ENCODE assay signal across 24 cellular contexts in the genomic region with DNA sequence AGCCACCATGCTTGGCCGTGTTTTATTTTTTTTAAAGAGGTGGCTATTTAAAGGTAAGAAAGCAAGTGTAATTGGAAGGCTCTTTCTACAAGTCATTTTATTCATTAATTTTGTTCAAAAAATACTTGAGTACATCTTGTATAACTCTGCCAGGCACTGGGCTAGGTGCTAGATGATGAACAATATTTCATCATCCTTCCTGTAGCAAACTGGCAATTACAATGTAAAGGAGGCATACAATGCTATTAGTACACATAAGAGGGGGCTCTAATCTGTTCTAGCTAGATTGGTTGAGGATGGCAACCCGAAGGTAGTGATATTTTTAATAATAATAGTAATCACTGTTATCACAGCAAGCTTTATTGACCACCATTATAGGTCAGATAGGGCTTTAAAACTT.
DNase-seq lines count a peak whose midpoint lies in the region; ATAC-seq and TF ChIP-seq lines count a peak whose summit lies in the region.
"Had no signal": no experiment of that assay in that cellular context is flagged by ENCODE, and none has a peak within 500 bp of the region (broad histone marks: within the 10 kb centered on the region; RNA-seq: fewer than 3 reads in every experiment).

No MANE protein-coding gene starts in this region.

- H3K4me3 Mint-ChIP-seq in activated naive CD4-positive, alpha-beta T cell treated with anti-CD3 and anti-CD28 coated beads for 36 hours = peak overlapping the region; percentile 51
- H3K4me3 Mint-ChIP-seq in activated B cell treated with CpG ODN at 0.5 μM for 24 hours = no peak overlapping the region
- H3K4me3 Mint-ChIP-seq in stimulated activated naive CD8-positive, alpha-beta T cell treated with anti-CD3 and anti-CD28 coated beads, Interleukin-15, amount 100 ng/mL, for 72 hours = peak overlapping the region in 1 of 2 donors; percentile 53
- H3K4me3 Mint-ChIP-seq: brain, CD14-positive monocyte, nephron progenitor cell had no signal

- peaks cover 62% of the 10 kb centered on the region for H3K4me1 Mint-ChIP-seq in activated naive CD4-positive, alpha-beta T cell treated with anti-CD3 and anti-CD28 coated beads for 36 hours (ENCODE audit: low read depth)
- peaks cover 55% of the 10 kb centered on the region for H3K4me1 Mint-ChIP-seq in activated B cell treated with CpG ODN at 0.5 μM for 24 hours
- peaks cover 38% of the 10 kb centered on the region for H3K4me1 Mint-ChIP-seq in stimulated activated naive CD8-positive, alpha-beta T cell treated with anti-CD3 and anti-CD28 coated beads, Interleukin-15, amount 100 ng/mL, for 72 hours
- H3K4me1 Mint-ChIP-seq: brain, nephron progenitor cell had no signal

- CTCF ChIA-PET in activated naive CD4-positive, alpha-beta T cell treated with anti-CD3 and anti-CD28 coated beads for 36 hours (lab: Charles Lee) = interaction anchor here (1.0 to 4.1 kb wide), 7 partner anchors 9 to 120 kb away, joined by 3 to 32 read pairs (median 4); no protein-coding TSS in a partner anchor
- CTCF ChIA-PET in activated B cell treated with CpG ODN at 0.5 μM for 24 hours (lab: Charles Lee) = interaction anchor here (0.6 to 1.2 kb wide), 2 partner anchors 10 kb away, joined by 3 to 5 read pairs; no protein-coding TSS in a partner anchor

- H3K4me1 ChIP-seq in DND-41 (ENCODE audit: insufficient read depth, low read length) = peaks cover 35% of the 10 kb centered on the region

- H3K79me2 ChIP-seq in DND-41 (ENCODE audit: insufficient read depth, low read length) = peaks cover 100% of the 10 kb centered on the region

- H3K27me3 Mint-ChIP-seq in activated naive CD4-positive, alpha-beta T cell treated with anti-CD3 and anti-CD28 coated beads for 36 hours (ENCODE audit: low read depth) = no peaks in the 10 kb centered on the region
- H3K27me3 Mint-ChIP-seq in activated B cell treated with CpG ODN at 0.5 μM for 24 hours = no peaks in the 10 kb centered on the region
- no peaks in the 10 kb centered on the region for H3K27me3 Mint-ChIP-seq in stimulated activated naive CD8-positive, alpha-beta T cell treated with anti-CD3 and anti-CD28 coated beads, Interleukin-15, amount 100 ng/mL, for 72 hours

- H3K9me3 Mint-ChIP-seq in activated naive CD4-positive, alpha-beta T cell treated with anti-CD3 and anti-CD28 coated beads for 36 hours = no peaks in the 10 kb centered on the region
- H3K9me3 Mint-ChIP-seq in activated B cell treated with CpG ODN at 0.5 μM for 24 hours = no peaks in the 10 kb centered on the region
- no peaks in the 10 kb centered on the region for H3K9me3 Mint-ChIP-seq in stimulated activated naive CD8-positive, alpha-beta T cell treated with anti-CD3 and anti-CD28 coated beads, Interleukin-15, amount 100 ng/mL, for 72 hours
- H3K9me3 Mint-ChIP-seq: CD14-positive monocyte had no signal

- H4K20me1 ChIP-seq in DND-41 (ENCODE audit: insufficient read depth, low read length) = peaks cover 75% of the 10 kb centered on the region

- intact Hi-C loops in activated naive CD4-positive, alpha-beta T cell treated with anti-CD3 and anti-CD28 coated beads for 36 hours (cut with micrococcal nuclease) = no loop called here
- intact Hi-C loops in activated B cell treated with CpG ODN at 0.5 μM for 24 hours (cut with micrococcal nuclease) = no loop called here

- no peak for DNase-seq in activated naive CD4-positive, alpha-beta T cell treated with anti-CD3 and anti-CD28 coated beads for 36 hours
- no peak for DNase-seq in activated naive CD4-positive, alpha-beta T cell treated with anti-CD3 and anti-CD28 coated beads, Interleukin-2, amount 50 U/mL, for 16 hours
- DNase-seq in DND-41 (no peak), activated B cell treated with CpG ODN at 0.5 μM for 24 hours (no peak)
- DNase-seq in stimulated activated naive CD8-positive, alpha-beta T cell treated with anti-CD3 and anti-CD28 coated beads, Interleukin-15, amount 100 ng/mL, for 72 hours = no peak
- DNase-seq: adrenal gland, cerebellar nuclear complex, hippocampal formation, left cardiac atrium, mucosa of descending colon, NCI-H1092, NCI-H187 treated with DMSO at 0.1 percent for 48 hours, NCI-H2171 treated with DMSO at 0.1 percent for 48 hours, NCI-H510A treated with DMSO at 0.1 percent for 48 hours, nephron progenitor cell, SIG-M5, transverse colon had no signal

- peak overlapping the region; percentile 28; the same call in 1 of the 2 replicates for H3K27ac ChIP-seq in DND-41 (ENCODE audit: low read length)
- H3K27ac ChIP-seq: adrenal gland, gastroesophageal sphincter had no signal

- H3K36me3 Mint-ChIP-seq in activated naive CD4-positive, alpha-beta T cell treated with anti-CD3 and anti-CD28 coated beads for 36 hours (ENCODE audit: low read depth) = peaks cover 51% of the 10 kb centered on the region
- H3K36me3 Mint-ChIP-seq in activated B cell treated with CpG ODN at 0.5 μM for 24 hours (ENCODE audit: low read depth) = peaks cover 55% of the 10 kb centered on the region

- no peak overlapping the region for H3K27ac Mint-ChIP-seq in activated naive CD4-positive, alpha-beta T cell treated with anti-CD3 and anti-CD28 coated beads for 36 hours
- peak overlapping the region; percentile 61 for H3K27ac Mint-ChIP-seq in activated B cell treated with CpG ODN at 0.5 μM for 24 hours
- no peak overlapping the region for H3K27ac Mint-ChIP-seq in stimulated activated naive CD8-positive, alpha-beta T cell treated with anti-CD3 and anti-CD28 coated beads, Interleukin-15, amount 100 ng/mL, for 72 hours
- H3K27ac Mint-ChIP-seq: brain, nephron progenitor cell had no signal

- TF ChIP-seq CTCF in DND-41 (IDR thresholded peaks at IDR 0.05; ENCODE audit: borderline replicate concordance, extremely low read depth, low read length, poor library complexity, severe bottlenecking) = no peak
- no peak for TF ChIP-seq CTCF in activated B cell treated with CpG ODN at 0.5 μM for 24 hours (IDR thresholded peaks at IDR 0.05)

- no peak overlapping the region for H2AFZ ChIP-seq in DND-41 (ENCODE audit: low read depth, low read length)

- H3K4me2 ChIP-seq in DND-41 (ENCODE audit: insufficient read depth, low read length) = no peak overlapping the region

- H3K9ac ChIP-seq in DND-41 (ENCODE audit: low read depth, low read length) = no peak overlapping the region

- no peaks in the 10 kb centered on the region for H3K9me3 ChIP-seq in DND-41 (ENCODE audit: insufficient read depth, low read length, severe bottlenecking)
- H3K9me3 ChIP-seq: adrenal gland, gastroesophageal sphincter, mucosa of descending colon, transverse colon had no signal

- peak; percentile 48; the same call in 2 of the 3 replicates for ATAC-seq in DND-41 (ENCODE audit: insufficient read depth, low read depth)
- no peak for ATAC-seq in activated B cell treated with CpG ODN at 0.5 μM for 24 hours (ENCODE audit: low read depth)
- ATAC-seq in stimulated activated naive CD8-positive, alpha-beta T cell treated with anti-CD3 and anti-CD28 coated beads, Interleukin-15, amount 100 ng/mL, for 72 hours = peak; percentile 54
- no peak for ATAC-seq in HG02759 (IDR thresholded peaks at IDR 0.05; ENCODE audit: unreplicated experiment)
- no peak for ATAC-seq in GM21825 (IDR thresholded peaks at IDR 0.05; ENCODE audit: unreplicated experiment)
- ATAC-seq: gastroesophageal sphincter, HepG2, left cardiac atrium, mucosa of descending colon had no signal

- H3K27me3 ChIP-seq in DND-41 (ENCODE audit: insufficient read depth, low read length, poor library complexity) = no peaks in the 10 kb centered on the region
- H3K27me3 ChIP-seq: adrenal gland, gastroesophageal sphincter, transverse colon had no signal

- POLR2A ChIA-PET in activated B cell treated with CpG ODN at 0.5 μM for 24 hours (lab: Charles Lee) = interaction anchor here (1.6 to 7.8 kb wide), 2 partner anchors 9 to 36 kb away, joined by 5 to 117 read pairs; no protein-coding TSS in a partner anchor

- peaks cover 70% of the 10 kb centered on the region for H3K36me3 ChIP-seq in DND-41 (ENCODE audit: insufficient read depth, low read length)
- H3K36me3 ChIP-seq: transverse colon had no signal

- H3K4me3 ChIP-seq in DND-41 (ENCODE audit: low read depth in 1 of 2, low read length in 2 of 2) = no peak overlapping the region
- H3K4me3 ChIP-seq: adrenal gland, gastroesophageal sphincter, mucosa of descending colon, skin epidermis, transverse colon had no signal

Comparison
In these comparisons a context has a peak if more than half of its experiments do, and no peak if none do; other contexts are left out.
1. ATAC-seq: peak in DND-41 (single experiment) and stimulated activated naive CD8-positive, alpha-beta T cell treated with anti-CD3 and anti-CD28 coated beads, Interleukin-15, amount 100 ng/mL, for 72 hours (single experiment); none in activated B cell treated with CpG ODN at 0.5 μM for 24 hours (single experiment), HG02759 (single experiment) and GM21825 (single experiment).